16 cellular contexts compared by ENCODE assay signal in genomic region chr20:16350465-16350864, GRCh38.
A peak's percentile ranks its signal among the peaks of the same experiment; 100 is the strongest.
DNase-seq lines count a peak whose midpoint lies in the region; ATAC-seq, FAIRE-seq and TF ChIP-seq lines count a peak whose summit lies in the region.
"Had no signal": no experiment of that assay in that cellular context is flagged by ENCODE, and none has a peak within 500 bp of the region (broad histone marks: within the 10 kb centered on the region; RNA-seq: fewer than 3 reads in every experiment).

No MANE protein-coding gene starts in this region.

- no peaks in the 10 kb centered on the region for H3K9me1 ChIP-seq in IMR-90 (ENCODE audit: insufficient read depth, low read length)

- H4K5ac ChIP-seq in IMR-90 (ENCODE audit: low read depth, low read length), result no peak overlapping the region

- BruUV-seq in IMR-90 (replicated peaks; lab: Mats Ljungman, UMichigan), result no TSS peak

- H4K20me1 ChIP-seq in IMR-90 (ENCODE audit: insufficient read depth, low read length), result no peaks in the 10 kb centered on the region
- H4K20me1 ChIP-seq: BLaER1 had no signal

- H3K4me3 Mint-ChIP-seq in nephron, result no peak overlapping the region
- H3K4me3 Mint-ChIP-seq: GM23338, mesothelial cell of epicardium had no signal

- peaks cover 4% of the 10 kb centered on the region for H3K36me3 Mint-ChIP-seq in nephron (ENCODE audit: low read depth)
- H3K36me3 Mint-ChIP-seq: mesothelial cell of epicardium, type B pancreatic cell had no signal

- H2AK5ac ChIP-seq in IMR-90 (ENCODE audit: low read depth, low read length), result no peak overlapping the region

- no peak for TF ChIP-seq POLR2A in IMR-90 (IDR thresholded peaks at IDR 0.05; ENCODE audit: low read depth, low read length)

- no peaks in the 10 kb centered on the region for H3K9me3 ChIP-seq in IMR-90 (ENCODE audit: control insufficient read depth, insufficient read depth, low read length)
- H3K9me3 ChIP-seq: BLaER1, SJCRH30 had no signal

- H3K4me3 ChIP-seq in IMR-90 (ENCODE audit: insufficient read depth, low read depth, low read length) (no peak overlapping the region), bronchial epithelial cell (ENCODE audit: low read depth, low read length) (no peak overlapping the region)
- H3K4me3 ChIP-seq: BLaER1, GM23338, SJCRH30 had no signal

- H3K56ac ChIP-seq in IMR-90 (ENCODE audit: extremely low read depth, insufficient read depth, low read length), result no peak overlapping the region

- no peak overlapping the region for H3K14ac ChIP-seq in IMR-90 (replicated peaks; ENCODE audit: low read depth, low read length)

- peaks cover 28% of the 10 kb centered on the region for H3K4me1 Mint-ChIP-seq in nephron

- TF ChIP-seq RAD21 in IMR-90 (IDR thresholded peaks at IDR 0.05; ENCODE audit: low read length), result no peak

- DNase-seq in AG20443 (ENCODE audit: low spot score) (peak; percentile 80), IMR-90 (peak; percentile 50), bronchial epithelial cell (ENCODE audit: low read depth) (peak; percentile 78), dedifferentiated amniotic fluid mesenchymal stem cell (ENCODE audit: extremely low spot score) (no peak), epidermal melanocyte (ENCODE audit: insufficient read length, low spot score) (no peak)
- DNase-seq in activated effector memory CD4-positive, alpha-beta T cell treated with anti-CD3 and anti-CD28 coated beads, Interleukin-2, amount 50 U/mL, for 16 hours, result no peak
- DNase-seq: activated naive CD4-positive, alpha-beta T cell treated with Interleukin-2 at 50 U/mL for 16 hours; NCI-H2081; SJCRH30; stimulated activated CD4-positive, alpha-beta T cell treated with anti-CD3 and anti-CD28 coated beads, Interleukin-2, amount 100 ng/mL, for 24 hours had no signal

- no peak overlapping the region for H2AK9ac ChIP-seq in IMR-90 (replicated peaks; ENCODE audit: low read depth, low read length, poor library complexity)

- dilution Hi-C loops in IMR-90 (cut with HindIII; ENCODE audit: low sequenced_read_pairs, unreplicated experiment), result no loop called here

- no peak for TF ChIP-seq CTCF in IMR-90 (conservative IDR thresholded peaks at IDR 0.05; ENCODE audit: low read depth, low read length)
- no peak for TF ChIP-seq CTCF in bronchial epithelial cell (IDR thresholded peaks at IDR 0.05; ENCODE audit: insufficient read depth, low read length, severe bottlenecking)
- TF ChIP-seq CTCF in nephron (IDR thresholded peaks at IDR 0.05; ENCODE audit: unreplicated experiment in 3 of 3), result no peak

- no peaks in the 10 kb centered on the region for H3K4me1 ChIP-seq in IMR-90 (ENCODE audit: control insufficient read depth, insufficient read depth, low read length)
- H3K4me1 ChIP-seq: SJCRH30 had no signal

- no peak overlapping the region for H3K23ac ChIP-seq in IMR-90 (ENCODE audit: low read depth, low read length)

- intact Hi-C loops in IMR-90 (cut with micrococcal nuclease), result no loop called here

- H3K4me2 ChIP-seq in IMR-90 (ENCODE audit: low read depth, low read length), result no peak overlapping the region
- H3K4me2 ChIP-seq: GM23338 had no signal

- H2BK15ac ChIP-seq in IMR-90 (ENCODE audit: low read depth, low read length), result no peak overlapping the region

- no peak overlapping the region for H2BK5ac ChIP-seq in IMR-90 (ENCODE audit: low read depth, low read length, poor library complexity, severe bottlenecking)

- no peak overlapping the region for H3K4ac ChIP-seq in IMR-90 (ENCODE audit: low read depth, low read length)

- no peak overlapping the region for H2AFZ ChIP-seq in IMR-90 (replicated peaks; ENCODE audit: low read length, poor library complexity)
- H2AFZ ChIP-seq: GM23338 had no signal

- H2BK20ac ChIP-seq in IMR-90 (ENCODE audit: low read depth, low read length), result no peak overlapping the region

- CTCF ChIA-PET in IMR-90 (lab: Yijun Ruan, JAX), result no interaction called here

- FAIRE-seq in bronchial epithelial cell (lab: Jason Lieb, UNC), result peak; percentile 40

- H3K36me3 ChIP-seq in IMR-90 (ENCODE audit: control insufficient read depth, insufficient read depth, low read length), result no peaks in the 10 kb centered on the region
- H3K36me3 ChIP-seq in bronchial epithelial cell (ENCODE audit: control insufficient read depth, insufficient read depth, low read length), result peaks cover 5% of the 10 kb centered on the region
- H3K36me3 ChIP-seq: SJCRH30 had no signal

- H3K9ac ChIP-seq in IMR-90 (ENCODE audit: low read depth, low read length), result no peak overlapping the region
- H3K9ac ChIP-seq: BLaER1 had no signal

- 85% methylated on average over 6 of the region's 11 CpGs; no CpG with 5 or more reads in 1 of the 2 experiments for WGBS in IMR-90 (ENCODE audit: extremely low coverage in 2 of 2, insufficient read length in 1 of 2), 2 experiments

- no peaks in the 10 kb centered on the region for H3K27me3 ChIP-seq in IMR-90 (ENCODE audit: control insufficient read depth, insufficient read depth, low read length)
- no peaks in the 10 kb centered on the region for H3K27me3 ChIP-seq in bronchial epithelial cell (ENCODE audit: control insufficient read depth, insufficient read depth, low read length)
- H3K27me3 ChIP-seq: BLaER1 had no signal

- H3K27ac ChIP-seq in IMR-90 (ENCODE audit: insufficient read depth, low read length), result no peak overlapping the region
- H3K27ac ChIP-seq: BLaER1, SJCRH30 had no signal

- H2BK120ac ChIP-seq in IMR-90 (ENCODE audit: low read depth, low read length), result no peak overlapping the region

- H3K27ac Mint-ChIP-seq in nephron, result peak overlapping the region in 2 of 3 experiments; percentile 54 to 62
- H3K27ac Mint-ChIP-seq: GM23338, mesothelial cell of epicardium, type B pancreatic cell had no signal

- H3K79me1 ChIP-seq in IMR-90 (ENCODE audit: low read depth in 1 of 2, low read length in 2 of 2), result no peaks in the 10 kb centered on the region

- no peak overlapping the region for H3K18ac ChIP-seq in IMR-90 (ENCODE audit: low read depth, low read length)

- no peak overlapping the region for H4K8ac ChIP-seq in IMR-90 (ENCODE audit: low read depth in 2 of 2, low read length in 2 of 2)

- H3K9me3 Mint-ChIP-seq in nephron, result no peaks in the 10 kb centered on the region
- H3K9me3 Mint-ChIP-seq: GM23338, mesothelial cell of epicardium, type B pancreatic cell had no signal

- no peaks in the 10 kb centered on the region for H3K27me3 Mint-ChIP-seq in nephron (ENCODE audit: low read depth)
- H3K27me3 Mint-ChIP-seq: type B pancreatic cell had no signal

- POLR2A ChIA-PET in IMR-90 (lab: Charles Lee; ENCODE audit: unreplicated experiment), result no interaction called here

- no peak overlapping the region for H4K91ac ChIP-seq in IMR-90 (ENCODE audit: insufficient read depth, low read depth, low read length)

- ATAC-seq in IMR-90 (ENCODE audit: low read depth), result peak; percentile 17; the same call in 1 of the 2 replicates
- no peak for ATAC-seq in GM21619 (IDR thresholded peaks at IDR 0.05; ENCODE audit: unreplicated experiment)
- ATAC-seq: GM23338 had no signal

- in situ Hi-C loops in IMR-90 (cut with MboI; ENCODE audit: low sequenced_read_pairs), result no loop called here

TF ChIP-seq in IMR-90, 13 proteins besides CTCF, POLR2A, EP300 and RAD21:
- TF ChIP-seq BHLHE40 (IDR thresholded peaks at IDR 0.05; ENCODE audit: low read depth, low read length), result peak; percentile 27; the same call in 1 of the 2 replicates
- no peak for TF ChIP-seq MXI1 (IDR thresholded peaks at IDR 0.05; ENCODE audit: borderline replicate concordance, low read depth, low read length)
- TF ChIP-seq MAFK (IDR thresholded peaks at IDR 0.05; ENCODE audit: low read depth, low read length), result no peak

Comparison
In these comparisons a context has a peak if more than half of its experiments do, and no peak if none do; other contexts are left out.
1. DNase-seq: peak in AG20443 (single experiment), IMR-90 (single experiment) and bronchial epithelial cell (single experiment); none in dedifferentiated amniotic fluid mesenchymal stem cell (single experiment), activated effector memory CD4-positive, alpha-beta T cell treated with anti-CD3 and anti-CD28 coated beads, Interleukin-2, amount 50 U/mL, for 16 hours (single experiment) and epidermal melanocyte (single experiment).